ENCODE assay signal across 3 cellular contexts in the genomic region with DNA sequence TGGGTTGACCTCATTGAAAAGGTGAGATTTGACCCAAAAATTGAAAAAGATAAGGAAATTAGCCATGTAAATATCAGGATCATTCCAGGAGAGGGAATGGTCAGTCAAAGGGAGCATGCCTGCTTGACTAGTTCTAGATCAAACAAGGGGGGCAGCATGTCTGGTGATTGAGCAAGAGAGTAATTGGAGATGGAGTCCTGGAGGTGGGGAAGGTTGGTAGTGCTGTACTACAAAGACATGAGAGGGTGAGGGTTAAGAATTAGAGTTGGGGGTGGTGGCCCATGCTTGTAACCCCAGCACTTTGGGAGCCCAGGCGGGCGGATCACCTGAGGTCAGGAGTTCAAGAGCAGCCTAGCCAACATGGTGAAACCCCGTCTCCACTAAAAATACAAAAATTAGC.
TF ChIP-seq lines count a peak whose summit lies in the region.

No MANE protein-coding gene starts in this region.

TF ChIP-seq in SK-N-SH, 30 proteins besides CTCF, POLR2A, EP300 and RAD21:
- no peak for TF ChIP-seq TAF1 (IDR thresholded peaks at IDR 0.05; ENCODE audit: borderline replicate concordance, low read depth, low read length)
- TF ChIP-seq RXRA (IDR thresholded peaks at IDR 0.05; ENCODE audit: borderline replicate concordance, low read depth), result no peak
- TF ChIP-seq ELF1 (IDR thresholded peaks at IDR 0.05), result no peak

TF ChIP-seq in SK-N-SH treated with all-trans-retinoic acid at 6 μM for 48 hours, 23 proteins besides CTCF, POLR2A, EP300 and RAD21:
- no peak for TF ChIP-seq ZNF70 (CRISPR knock-in tag; IDR thresholded peaks at IDR 0.05)
- TF ChIP-seq, protein P1, sequence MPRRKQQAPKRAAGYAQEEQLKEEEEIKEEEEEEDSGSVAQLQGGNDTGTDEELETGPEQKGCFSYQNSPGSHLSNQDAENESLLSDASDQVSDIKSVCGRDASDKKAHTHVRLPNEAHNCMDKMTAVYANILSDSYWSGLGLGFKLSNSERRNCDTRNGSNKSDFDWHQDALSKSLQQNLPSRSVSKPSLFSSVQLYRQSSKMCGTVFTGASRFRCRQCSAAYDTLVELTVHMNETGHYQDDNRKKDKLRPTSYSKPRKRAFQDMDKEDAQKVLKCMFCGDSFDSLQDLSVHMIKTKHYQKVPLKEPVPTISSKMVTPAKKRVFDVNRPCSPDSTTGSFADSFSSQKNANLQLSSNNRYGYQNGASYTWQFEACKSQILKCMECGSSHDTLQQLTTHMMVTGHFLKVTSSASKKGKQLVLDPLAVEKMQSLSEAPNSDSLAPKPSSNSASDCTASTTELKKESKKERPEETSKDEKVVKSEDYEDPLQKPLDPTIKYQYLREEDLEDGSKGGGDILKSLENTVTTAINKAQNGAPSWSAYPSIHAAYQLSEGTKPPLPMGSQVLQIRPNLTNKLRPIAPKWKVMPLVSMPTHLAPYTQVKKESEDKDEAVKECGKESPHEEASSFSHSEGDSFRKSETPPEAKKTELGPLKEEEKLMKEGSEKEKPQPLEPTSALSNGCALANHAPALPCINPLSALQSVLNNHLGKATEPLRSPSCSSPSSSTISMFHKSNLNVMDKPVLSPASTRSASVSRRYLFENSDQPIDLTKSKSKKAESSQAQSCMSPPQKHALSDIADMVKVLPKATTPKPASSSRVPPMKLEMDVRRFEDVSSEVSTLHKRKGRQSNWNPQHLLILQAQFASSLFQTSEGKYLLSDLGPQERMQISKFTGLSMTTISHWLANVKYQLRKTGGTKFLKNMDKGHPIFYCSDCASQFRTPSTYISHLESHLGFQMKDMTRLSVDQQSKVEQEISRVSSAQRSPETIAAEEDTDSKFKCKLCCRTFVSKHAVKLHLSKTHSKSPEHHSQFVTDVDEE (CRISPR knock-in tag; IDR thresholded peaks at IDR 0.05), result no peak

TF ChIP-seq in HCT116, 20 proteins besides CTCF, POLR2A, EP300 and RAD21:
- TF ChIP-seq ZFX (IDR thresholded peaks at IDR 0.05), result no peak
TF ChIP-seq in HCT116: peak in this region for 0.
